ENCODE assay signal across 12 cellular contexts in the genomic region with DNA sequence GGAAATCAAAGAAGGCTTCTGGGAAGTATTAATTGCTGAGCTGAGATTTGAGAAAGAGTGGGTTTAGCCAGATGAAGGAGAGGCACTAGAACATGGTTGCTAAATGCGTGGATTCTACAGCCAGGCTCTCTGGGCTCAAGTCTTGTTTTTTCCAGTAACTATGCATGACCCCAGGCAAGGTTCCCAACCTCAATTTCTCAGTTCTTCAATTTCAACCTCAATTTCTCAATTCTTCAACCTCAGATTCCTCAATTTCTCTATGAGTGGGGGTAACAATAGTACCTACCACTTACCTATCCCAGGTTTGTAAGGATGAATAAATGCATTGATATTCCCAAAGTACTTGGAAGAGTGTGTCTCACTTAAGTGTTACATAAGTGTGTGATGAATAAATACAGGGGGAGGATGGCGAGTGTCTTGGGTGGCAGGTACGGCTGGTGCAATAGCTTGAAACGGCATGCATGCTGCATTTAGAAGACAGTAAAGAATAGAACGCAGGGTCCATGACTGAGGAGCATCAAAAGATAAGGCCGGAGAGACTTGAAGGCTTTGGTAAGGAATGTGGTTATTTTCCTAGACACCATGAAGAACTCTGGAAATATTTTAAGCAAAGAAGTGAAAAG.
DNase-seq lines count a peak whose midpoint lies in the region; ATAC-seq lines count a peak whose summit lies in the region.
"Had no signal": no experiment of that assay in that cellular context is flagged by ENCODE, and none has a peak within 500 bp of the region (broad histone marks: within the 10 kb centered on the region; RNA-seq: fewer than 3 reads in every experiment).

No MANE protein-coding gene starts in this region.

- H3K4me1 Mint-ChIP-seq in stimulated activated naive CD8-positive, alpha-beta T cell treated with anti-CD3 and anti-CD28 coated beads, Interleukin-15, amount 100 ng/mL, for 72 hours, result peaks cover 67% of the 10 kb centered on the region

- WGBS in right cardiac atrium, result 93% methylated on average over 6 of the region's 6 CpGs

- H3K27me3 Mint-ChIP-seq in stimulated activated naive CD8-positive, alpha-beta T cell treated with anti-CD3 and anti-CD28 coated beads, Interleukin-15, amount 100 ng/mL, for 72 hours, result no peaks in the 10 kb centered on the region

- intact Hi-C loops in left ventricle myocardium superior (cut with micrococcal nuclease), result no loop called here
- intact Hi-C loops in right cardiac atrium (cut with DNase I), result no loop called here

- peak overlapping the region; percentile 48 to 51 for H3K27ac Mint-ChIP-seq in stimulated activated naive CD8-positive, alpha-beta T cell treated with anti-CD3 and anti-CD28 coated beads, Interleukin-15, amount 100 ng/mL, for 72 hours
- H3K27ac Mint-ChIP-seq: activated T-helper 1 cell treated with anti-CD3 and anti-CD28 coated beads, Interleukin-12 subunit alpha, Interleukin-12 subunit beta, Interleukin-2, Interleukin-4 antibody, amounts not matched to agents 30 ng/mL and 10 ng/mL and 1 ng/mL, durations not matched to agents 14 hours and 24 hours and 36 hours had no signal

- no peaks in the 10 kb centered on the region for H3K27me3 ChIP-seq in right cardiac atrium (ENCODE audit: control insufficient read depth, insufficient read depth)

- H3K4me3 Mint-ChIP-seq in stimulated activated naive CD8-positive, alpha-beta T cell treated with anti-CD3 and anti-CD28 coated beads, Interleukin-15, amount 100 ng/mL, for 72 hours, result no peak overlapping the region
- H3K4me3 Mint-ChIP-seq: activated T-helper 1 cell treated with anti-CD3 and anti-CD28 coated beads, Interleukin-12 subunit alpha, Interleukin-12 subunit beta, Interleukin-2, Interleukin-4 antibody, amounts not matched to agents 30 ng/mL and 10 ng/mL and 1 ng/mL, durations not matched to agents 14 hours and 24 hours and 36 hours had no signal

- H3K9me3 Mint-ChIP-seq in stimulated activated naive CD8-positive, alpha-beta T cell treated with anti-CD3 and anti-CD28 coated beads, Interleukin-15, amount 100 ng/mL, for 72 hours, result peaks cover 0 to 3% of the 10 kb centered on the region in 2 donors

- no peak overlapping the region for H3K27ac ChIP-seq in right cardiac atrium (ENCODE audit: low read length)

- ATAC-seq in left ventricle myocardium superior, result peak; percentile 50
- ATAC-seq in right cardiac atrium, result no peak
- peak; percentile 41 for ATAC-seq in HG02973 (IDR thresholded peaks at IDR 0.05; ENCODE audit: unreplicated experiment)
- ATAC-seq in stimulated activated naive CD8-positive, alpha-beta T cell treated with anti-CD3 and anti-CD28 coated beads, Interleukin-15, amount 100 ng/mL, for 72 hours, result no peak
- no peak for ATAC-seq in HG03378 (IDR thresholded peaks at IDR 0.05; ENCODE audit: unreplicated experiment)
- no peak for ATAC-seq in GM21526 (IDR thresholded peaks at IDR 0.05; ENCODE audit: low FRiP score, unreplicated experiment)
- ATAC-seq in GM18520 (IDR thresholded peaks at IDR 0.05; ENCODE audit: unreplicated experiment), result no peak

- no peaks in the 10 kb centered on the region for H3K9me3 ChIP-seq in right cardiac atrium (ENCODE audit: control insufficient read depth, low read length)

- DNase-seq in left ventricle myocardium superior, result no peak
- DNase-seq in right cardiac atrium, result no peak
- peak; percentile 14 for DNase-seq in SKM-1 (lab: John Stamatoyannopoulos, UW; ENCODE audit: unreplicated experiment)
- no peak for DNase-seq in stimulated activated naive CD8-positive, alpha-beta T cell treated with anti-CD3 and anti-CD28 coated beads, Interleukin-15, amount 100 ng/mL, for 72 hours
- DNase-seq: activated CD4-positive, alpha-beta T cell treated with anti-CD3 and anti-CD28 coated beads for 48 hours; NCI-H2171 treated with DMSO at 0.1 percent for 48 hours; T-helper 1 cell had no signal

- H3K4me1 ChIP-seq in right cardiac atrium (ENCODE audit: control insufficient read depth, insufficient read depth, low read length), result peaks cover 1% of the 10 kb centered on the region

- H3K4me3 ChIP-seq in right cardiac atrium (ENCODE audit: low read length), result no peak overlapping the region

Comparison
In these comparisons a context has a peak if more than half of its experiments do, and no peak if none do; other contexts are left out.
1. ATAC-seq: peak in left ventricle myocardium superior (single experiment) and HG02973 (single experiment); none in right cardiac atrium (0 of 2), stimulated activated naive CD8-positive, alpha-beta T cell treated with anti-CD3 and anti-CD28 coated beads, Interleukin-15, amount 100 ng/mL, for 72 hours (single experiment), HG03378 (single experiment), GM21526 (single experiment) and GM18520 (single experiment).